Comparison of ENCODE assay signal across 16 cellular contexts in the genomic region with DNA sequence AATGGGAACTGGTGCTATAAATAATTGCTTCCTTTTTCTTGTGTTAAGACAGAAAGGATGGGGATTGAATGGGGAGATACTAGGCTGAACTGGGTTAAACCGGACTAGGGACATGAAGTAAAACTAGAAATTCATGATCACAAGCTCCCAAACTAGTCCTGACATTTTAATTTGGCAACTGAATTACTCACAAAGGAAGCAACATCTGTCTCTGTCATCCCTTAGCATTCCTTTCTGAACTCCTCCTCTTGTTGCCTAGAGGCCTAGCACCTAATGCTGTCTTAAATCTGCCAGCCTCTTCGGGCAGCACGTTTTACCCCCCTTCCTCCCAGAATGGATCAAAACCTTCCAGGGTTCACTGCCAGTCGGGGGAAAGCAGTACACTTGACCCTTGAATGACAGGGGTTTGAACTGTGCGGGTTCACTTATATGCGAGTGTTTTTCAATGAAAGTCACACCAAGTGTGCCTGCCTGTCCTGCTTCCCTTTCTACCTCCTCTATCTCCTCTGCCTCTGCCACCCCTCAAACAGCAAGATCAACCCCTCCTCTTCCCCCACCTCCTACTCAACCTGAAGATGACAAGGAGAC. TPM values are rescaled to one million over a fixed set of nuclear protein-coding genes. Genes with fewer than 3 reads are reported as not detected.
A peak's percentile ranks its signal among the peaks of the same experiment; 100 is the strongest.
DNase-seq lines count a peak whose midpoint lies in the region; ATAC-seq and TF ChIP-seq lines count a peak whose summit lies in the region.
"Had no signal": no experiment of that assay in that cellular context is flagged by ENCODE, and none has a peak within 500 bp of the region (broad histone marks: within the 10 kb centered on the region; RNA-seq: fewer than 3 reads in every experiment).

No MANE protein-coding gene starts in this region.

- H3K4me3 ChIP-seq in IMR-90 (ENCODE audit: insufficient read depth, low read depth, low read length): no peak overlapping the region
- H3K4me3 ChIP-seq in suprapubic skin: no peak overlapping the region
- H3K4me3 ChIP-seq: BLaER1 treated with 17β-estradiol and CSF1 and Interleukin-3, amounts not matched to agents 10 nM and 100 nM; SJSA1 had no signal

- no peaks in the 10 kb centered on the region; the same call in 1 of the 2 replicates for H4K20me1 ChIP-seq in IMR-90 (ENCODE audit: insufficient read depth, low read length)

- H3K56ac ChIP-seq in IMR-90 (ENCODE audit: extremely low read depth, insufficient read depth, low read length): no peak overlapping the region

- H3K23ac ChIP-seq in IMR-90 (ENCODE audit: low read depth, low read length): no peak overlapping the region

- no peak overlapping the region for H2BK5ac ChIP-seq in IMR-90 (ENCODE audit: low read depth, low read length, poor library complexity, severe bottlenecking)

- CTCF ChIA-PET in IMR-90 (lab: Yijun Ruan, JAX): interaction anchor here (0.7 kb wide), 1 partner anchor 222 kb away, joined by 3 read pairs; no protein-coding TSS in a partner anchor

- no peak overlapping the region for H3K4me2 ChIP-seq in IMR-90 (ENCODE audit: low read depth, low read length)

- no peaks in the 10 kb centered on the region for H3K36me3 ChIP-seq in IMR-90 (ENCODE audit: control insufficient read depth, insufficient read depth, low read length)
- no peaks in the 10 kb centered on the region for H3K36me3 ChIP-seq in suprapubic skin

- H3K18ac ChIP-seq in IMR-90 (ENCODE audit: low read depth, low read length): no peak overlapping the region

- H4K8ac ChIP-seq in IMR-90 (ENCODE audit: low read depth in 2 of 2, low read length in 2 of 2): 0 out of 4 replicates have a peak overlapping the region, but pooled peaks of 1 of the 2 experiments have one; percentile 21

- H3K4me1 ChIP-seq in IMR-90 (ENCODE audit: control insufficient read depth, insufficient read depth, low read length) (no peaks in the 10 kb centered on the region), suprapubic skin (peaks cover 26% of the 10 kb centered on the region)

- H2AFZ ChIP-seq in IMR-90 (replicated peaks; ENCODE audit: low read length, poor library complexity): peak overlapping the region; percentile 72

- no peak overlapping the region for H2BK120ac ChIP-seq in IMR-90 (ENCODE audit: low read depth, low read length)

- TF ChIP-seq RAD21 in IMR-90 (IDR thresholded peaks at IDR 0.05; ENCODE audit: low read length): no peak

- POLR2A ChIA-PET in IMR-90 (lab: Charles Lee; ENCODE audit: unreplicated experiment): no interaction called here

- intact Hi-C loops in IMR-90 (cut with micrococcal nuclease): no loop called here

- no peak overlapping the region for H3K14ac ChIP-seq in IMR-90 (replicated peaks; ENCODE audit: low read depth, low read length)

- no peak overlapping the region for H2BK15ac ChIP-seq in IMR-90 (ENCODE audit: low read depth, low read length)

- peak; percentile 50; the same call in 1 of the 2 replicates for ATAC-seq in IMR-90 (ENCODE audit: low read depth)
- no peak for ATAC-seq in GM19463 (IDR thresholded peaks at IDR 0.05; ENCODE audit: unreplicated experiment)
- ATAC-seq: stimulated activated naive CD8-positive, alpha-beta T cell treated with anti-CD3 and anti-CD28 coated beads, Interleukin-15, Interleukin-2, amounts not matched to agents 100 U/mL and 50 U/mL, for 24 hours had no signal

- in situ Hi-C loops in IMR-90 (cut with MboI; ENCODE audit: low sequenced_read_pairs): loop anchor here (10.0 kb wide), 1 partner anchor 55 kb away; no protein-coding TSS in a partner anchor

- no peaks in the 10 kb centered on the region; the same call in 1 of the 2 replicates for H3K9me1 ChIP-seq in IMR-90 (ENCODE audit: insufficient read depth, low read length)

- H3K9me3 ChIP-seq in IMR-90 (ENCODE audit: control insufficient read depth, insufficient read depth, low read length) (no peaks in the 10 kb centered on the region), suprapubic skin (no peaks in the 10 kb centered on the region)
- H3K9me3 ChIP-seq: BLaER1 treated with 17β-estradiol and CSF1 and Interleukin-3, amounts not matched to agents 10 nM and 100 nM; SJSA1 had no signal

- H3K27ac ChIP-seq in IMR-90 (ENCODE audit: insufficient read depth, low read length) (no peak overlapping the region), suprapubic skin (no peak overlapping the region)
- H3K27ac ChIP-seq: BLaER1 treated with 17β-estradiol and CSF1 and Interleukin-3, amounts not matched to agents 10 nM and 100 nM; SJSA1 had no signal

- H4K5ac ChIP-seq in IMR-90 (ENCODE audit: low read depth, low read length): no peak overlapping the region

- H2AK9ac ChIP-seq in IMR-90 (replicated peaks; ENCODE audit: low read depth, low read length, poor library complexity): peak overlapping the region; percentile 31

- H3K4ac ChIP-seq in IMR-90 (ENCODE audit: low read depth, low read length): no peak overlapping the region

- no peaks in the 10 kb centered on the region for H3K27me3 ChIP-seq in IMR-90 (ENCODE audit: control insufficient read depth, insufficient read depth, low read length)
- H3K27me3 ChIP-seq in suprapubic skin: no peaks in the 10 kb centered on the region
- H3K27me3 ChIP-seq: BLaER1 treated with 17β-estradiol and CSF1 and Interleukin-3, amounts not matched to agents 10 nM and 100 nM; SJSA1 had no signal

- no peak overlapping the region for H3K9ac ChIP-seq in IMR-90 (ENCODE audit: low read depth, low read length)
- H3K9ac ChIP-seq: BLaER1 treated with 17β-estradiol and CSF1 and Interleukin-3, amounts not matched to agents 10 nM and 100 nM had no signal

- H2BK20ac ChIP-seq in IMR-90 (ENCODE audit: low read depth, low read length): no peak overlapping the region

- no TSS peak for BruUV-seq in IMR-90 (replicated peaks; lab: Mats Ljungman, UMichigan)

- H3K79me1 ChIP-seq in IMR-90 (ENCODE audit: low read depth in 1 of 2, low read length in 2 of 2): peaks cover 12 to 22% of the 10 kb centered on the region in 2 experiments

- no peak overlapping the region for H2AK5ac ChIP-seq in IMR-90 (ENCODE audit: low read depth, low read length)

- TF ChIP-seq POLR2A in IMR-90 (IDR thresholded peaks at IDR 0.05; ENCODE audit: low read depth, low read length): no peak
- TF ChIP-seq POLR2A in suprapubic skin (IDR thresholded peaks at IDR 0.05): no peak

- 69% methylated on average over 4 of the region's 6 CpGs; no CpG with 5 or more reads in 1 of the 2 experiments for WGBS in IMR-90 (ENCODE audit: extremely low coverage in 2 of 2, insufficient read length in 1 of 2), 2 experiments
- 40% methylated on average over 6 of the region's 6 CpGs for WGBS in suprapubic skin

- TF ChIP-seq EP300 in suprapubic skin (IDR thresholded peaks at IDR 0.05): no peak

- no peak overlapping the region for H4K91ac ChIP-seq in IMR-90 (ENCODE audit: insufficient read depth, low read depth, low read length)

- TF ChIP-seq CTCF in IMR-90 (conservative IDR thresholded peaks at IDR 0.05; ENCODE audit: low read depth, low read length) (no peak), suprapubic skin (IDR thresholded peaks at IDR 0.05) (no peak)

- DNase-seq in AG20443 (ENCODE audit: low spot score) (peak; percentile 60), IMR-90 (no peak), astrocyte of the hippocampus (ENCODE audit: low read depth, low spot score) (peak; percentile 20), kidney glomerular epithelial cell (lab: John Stamatoyannopoulos, UW) (peak; percentile 26), T-helper 9 cell (no peak), GM19238 (ENCODE audit: insufficient read length, low spot score) (no peak), suprapubic skin (ENCODE audit: low spot score in 2 of 2) (no peak)
- DNase-seq: activated CD4-positive, CD25-positive, alpha-beta regulatory T cell; activated T-cell treated with anti-CD3 and anti-CD28 coated beads, Interleukin-2, amount 50 U/mL, for 24 hours; anterior cingulate cortex; effector memory CD4-positive, alpha-beta T cell; hippocampal formation; stimulated activated naive CD8-positive, alpha-beta T cell treated with anti-CD3 and anti-CD28 coated beads, Interleukin-15, Interleukin-2, amounts not matched to agents 100 U/mL and 50 U/mL, for 24 hours had no signal

- dilution Hi-C loops in IMR-90 (cut with HindIII; ENCODE audit: low sequenced_read_pairs, unreplicated experiment): no loop called here

TF ChIP-seq in IMR-90, 13 proteins besides CTCF, POLR2A, EP300 and RAD21:
- TF ChIP-seq SMC3 (IDR thresholded peaks at IDR 0.05; ENCODE audit: low read depth, low read length) (no peak), BHLHE40 (IDR thresholded peaks at IDR 0.05; ENCODE audit: low read depth, low read length) (no peak), MXI1 (IDR thresholded peaks at IDR 0.05; ENCODE audit: borderline replicate concordance, low read depth, low read length) (no peak)

RNA-seq across cellular contexts. Expression of a gene that starts 8.2 kb away (rescaled TPM):
- 4.7 and 5.0 TPM in 2 replicates for total RNA-seq in IMR-90 (2012; rRNA removed)
- 5.8 and 7.3 TPM in 2 replicates for polyA plus RNA-seq in IMR-90 (2012; rRNA removed)
- 5.6 and 12.3 TPM in 2 replicates for polyA plus RNA-seq in IMR-90 (2012; cell fraction: cytosol; rRNA removed)
- 4.9 and 5.0 TPM in 2 replicates for polyA plus RNA-seq in IMR-90 (2012; cell fraction: nucleus; rRNA removed; ENCODE audit: low replicate concordance)
- 100 to 1,000 TPM in 1 of 4 donors, 10 to 100 TPM in 3; 31.9 to 104 (median 69.7) TPM for total RNA-seq in suprapubic skin

Comparison
In these comparisons a context has a peak if more than half of its experiments do, and no peak if none do; other contexts are left out.
1. DNase-seq: peak in AG20443 (single experiment), astrocyte of the hippocampus (single experiment) and kidney glomerular epithelial cell (single experiment); none in IMR-90 (single experiment), T-helper 9 cell (single experiment), GM19238 (single experiment) and suprapubic skin (0 of 2).